20 cellular contexts compared by ENCODE assay signal in the genomic region with DNA sequence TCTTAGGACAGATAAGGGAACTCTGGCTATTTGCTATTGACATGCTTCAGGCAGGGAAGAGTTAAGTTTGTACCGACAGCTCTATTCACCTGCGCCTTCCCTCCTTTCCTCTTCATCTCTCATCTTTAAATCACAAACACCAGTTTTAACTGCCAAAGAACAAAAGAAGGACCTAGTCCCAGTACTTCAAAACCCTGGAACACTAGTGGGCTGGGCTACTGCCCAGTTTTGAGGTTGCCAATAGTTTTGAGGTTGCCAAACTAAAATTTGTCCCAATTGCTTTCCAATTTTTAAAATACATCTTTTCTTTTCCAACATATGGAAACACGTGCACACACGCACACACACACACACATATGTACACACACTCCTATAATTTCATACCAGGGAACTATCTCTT.
"Had no signal": no experiment of that assay in that cellular context is flagged by ENCODE, and none has a peak within 500 bp of the region (broad histone marks: within the 10 kb centered on the region; RNA-seq: fewer than 3 reads in every experiment).

No MANE protein-coding gene starts in this region.

- H3K27ac Mint-ChIP-seq: mesothelial cell of epicardium; naive B cell; natural killer cell treated with Interleukin-12 subunit alpha and Interleukin-12 subunit beta and Interleukin-15 and Interleukin-18, amount 100 ng/mL, for 72 hours; neural progenitor cell; stimulated activated naive CD8-positive, alpha-beta T cell treated with anti-CD3 and anti-CD28 coated beads, Interleukin-15, amount 100 ng/mL, for 72 hours had no signal

- H3K9me3 Mint-ChIP-seq: mesothelial cell of epicardium; natural killer cell treated with Interleukin-12 subunit alpha and Interleukin-12 subunit beta and Interleukin-15 and Interleukin-18, amount 100 ng/mL, for 72 hours; neural progenitor cell; stimulated activated naive CD8-positive, alpha-beta T cell treated with anti-CD3 and anti-CD28 coated beads, Interleukin-15, amount 100 ng/mL, for 72 hours had no signal

- H3K4me3 Mint-ChIP-seq: mesothelial cell of epicardium; naive B cell; natural killer cell treated with Interleukin-12 subunit alpha and Interleukin-12 subunit beta and Interleukin-15 and Interleukin-18, amount 100 ng/mL, for 72 hours; neural progenitor cell; stimulated activated naive CD8-positive, alpha-beta T cell treated with anti-CD3 and anti-CD28 coated beads, Interleukin-15, amount 100 ng/mL, for 72 hours had no signal

- ATAC-seq: esophagus mucosa; left lobe of liver; mucosa of descending colon; natural killer cell treated with Interleukin-12 subunit alpha and Interleukin-12 subunit beta and Interleukin-15 and Interleukin-18, amount 100 ng/mL, for 72 hours; sciatic nerve; stimulated activated naive CD8-positive, alpha-beta T cell treated with anti-CD3 and anti-CD28 coated beads, Interleukin-15, amount 100 ng/mL, for 72 hours; upper lobe of right lung had no signal

- H3K4me1 Mint-ChIP-seq: naive B cell; neural progenitor cell; stimulated activated naive CD8-positive, alpha-beta T cell treated with anti-CD3 and anti-CD28 coated beads, Interleukin-15, amount 100 ng/mL, for 72 hours had no signal

- DNase-seq: effector CD4-positive, alpha-beta T cell; kidney; mesenchymal stem cell; mucosa of descending colon; naive B cell; stimulated activated CD4-positive, alpha-beta T cell treated with anti-CD3 and anti-CD28 coated beads, Interleukin-12 subunit alpha, Interleukin-12 subunit beta, amount 100 ng/mL, for 4 hours; stimulated activated CD4-positive, alpha-beta T cell treated with anti-CD3 and anti-CD28 coated beads, Interleukin-1b, Interleukin-23, amount 100 ng/mL, for 48 hours; stimulated activated CD4-positive, alpha-beta T cell treated with anti-CD3 and anti-CD28 coated beads, Interleukin-4, amount 100 ng/mL, for 1 hour; stimulated activated CD8-positive, alpha-beta memory T cell treated with anti-CD3 and anti-CD28 coated beads, Interleukin-4, amount 100 ng/mL, for 48 hours; stimulated activated naive CD4-positive, alpha-beta T cell; stimulated activated naive CD8-positive, alpha-beta T cell treated with anti-CD3 and anti-CD28 coated beads, Interleukin-15, amount 100 ng/mL, for 72 hours; transverse colon; upper lobe of right lung; uterus had no signal

- H3K36me3 Mint-ChIP-seq: mesothelial cell of epicardium; naive B cell; natural killer cell treated with Interleukin-12 subunit alpha and Interleukin-12 subunit beta and Interleukin-15 and Interleukin-18, amount 100 ng/mL, for 72 hours; neural progenitor cell had no signal
